In the genomic region with DNA sequence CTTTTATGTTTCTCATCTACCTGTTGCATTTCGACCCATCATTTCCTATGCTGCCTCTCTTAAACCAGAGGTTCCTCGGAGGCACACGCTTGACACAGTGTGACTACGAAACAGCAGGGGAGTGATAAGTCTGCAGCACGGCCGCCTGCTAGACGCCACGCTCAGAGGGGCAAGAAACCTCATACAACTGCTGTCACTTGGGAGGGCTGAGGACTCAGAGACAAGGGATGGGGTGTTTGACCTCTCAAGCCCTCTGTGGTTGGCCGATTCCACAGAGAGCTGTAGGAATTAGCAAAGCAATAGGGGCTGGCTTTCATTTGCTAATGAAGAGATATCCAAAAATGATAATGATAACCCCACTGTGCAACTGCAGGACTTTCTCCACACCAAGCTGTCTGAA, we compare ENCODE assay signal across 19 cellular contexts.
"Had no signal": no experiment of that assay in that cellular context is flagged by ENCODE, and none has a peak within 500 bp of the region (broad histone marks: within the 10 kb centered on the region; RNA-seq: fewer than 3 reads in every experiment).

No MANE protein-coding gene starts in this region.

- H3K27me3 Mint-ChIP-seq: activated CD4-positive, alpha-beta T cell treated with anti-CD3 and anti-CD28 coated beads, Interleukin-2, amount 10 ng/mL, durations not matched to agents 7 days and 5 days; activated naive CD8-positive, alpha-beta T cell; dendritic cell treated with granulocyte-macrophage colony-stimulating factor and Interleukin-4, amounts not matched to agents 40 ng/mL and 50 ng/mL, for 4 days had no signal

- H3K4me1 ChIP-seq: esophagus muscularis mucosa, gastroesophageal sphincter, lower lobe of right lung, right lobe of liver, stomach had no signal

- H3K27me3 ChIP-seq: esophagus muscularis mucosa, gastroesophageal sphincter, ovary, right lobe of liver, stomach had no signal

- H3K36me3 ChIP-seq: gastroesophageal sphincter, ovary, right lobe of liver, stomach had no signal

- H3K9me3 Mint-ChIP-seq: activated CD4-positive, alpha-beta T cell treated with anti-CD3 and anti-CD28 coated beads, Interleukin-2, amount 10 ng/mL, durations not matched to agents 7 days and 5 days; dendritic cell treated with granulocyte-macrophage colony-stimulating factor and Interleukin-4, amounts not matched to agents 40 ng/mL and 50 ng/mL, for 4 days; type B pancreatic cell had no signal

- H3K4me1 Mint-ChIP-seq: activated CD4-positive, alpha-beta T cell treated with anti-CD3 and anti-CD28 coated beads, Interleukin-2, amount 10 ng/mL, durations not matched to agents 7 days and 5 days had no signal

- DNase-seq: activated CD4-positive, alpha-beta T cell treated with anti-CD3 and anti-CD28 coated beads, Interleukin-2, amount 10 ng/mL, durations not matched to agents 7 days and 5 days; activated CD8-positive, alpha-beta T cell treated with anti-CD3 and anti-CD28 coated beads, Interleukin-2, amount 10 ng/mL, durations not matched to agents 7 days and 5 days; activated gamma-delta T cell treated with Interleukin-2 at 50 U/mL for 16 hours; effector CD8-positive, alpha-beta T cell; left cardiac atrium; lower lobe of right lung; midbrain; ovary; small intestine; stimulated activated CD4-positive, alpha-beta T cell treated with anti-CD3 and anti-CD28 coated beads, Interleukin-15, amount 100 ng/mL, for 24 hours; stimulated activated CD4-positive, alpha-beta T cell treated with anti-CD3 and anti-CD28 coated beads, Interleukin-2, amount 100 ng/mL, for 48 hours; stomach; T1000 had no signal

- H3K27ac ChIP-seq: esophagus muscularis mucosa, gastroesophageal sphincter, lower lobe of right lung, ovary, right lobe of liver, stomach had no signal

- H3K4me3 ChIP-seq: esophagus muscularis mucosa, gastroesophageal sphincter, lower lobe of right lung, ovary, right lobe of liver, stomach had no signal

- H3K9me3 ChIP-seq: esophagus muscularis mucosa, gastroesophageal sphincter, lower lobe of right lung, ovary, right lobe of liver, stomach had no signal

- H3K4me3 Mint-ChIP-seq: activated CD4-positive, alpha-beta T cell treated with anti-CD3 and anti-CD28 coated beads, Interleukin-2, amount 10 ng/mL, durations not matched to agents 7 days and 5 days; activated CD8-positive, alpha-beta T cell treated with anti-CD3 and anti-CD28 coated beads, Interleukin-2, amount 10 ng/mL, durations not matched to agents 7 days and 5 days; activated naive CD8-positive, alpha-beta T cell; dendritic cell treated with granulocyte-macrophage colony-stimulating factor and Interleukin-4, amounts not matched to agents 40 ng/mL and 50 ng/mL, for 4 days; type B pancreatic cell had no signal

- H3K27ac Mint-ChIP-seq: activated CD4-positive, alpha-beta T cell treated with anti-CD3 and anti-CD28 coated beads, Interleukin-2, amount 10 ng/mL, durations not matched to agents 7 days and 5 days; activated CD8-positive, alpha-beta T cell treated with anti-CD3 and anti-CD28 coated beads, Interleukin-2, amount 10 ng/mL, durations not matched to agents 7 days and 5 days; activated naive CD8-positive, alpha-beta T cell; dendritic cell treated with granulocyte-macrophage colony-stimulating factor and Interleukin-4, amounts not matched to agents 40 ng/mL and 50 ng/mL, for 4 days; type B pancreatic cell had no signal
